Comparison of ENCODE assay signal across 9 cellular contexts in genomic region chr15:44101944-44102343, GRCh38.
DNase-seq lines count a peak whose midpoint lies in the region; ATAC-seq, FAIRE-seq and TF ChIP-seq lines count a peak whose summit lies in the region.
"Had no signal": no experiment of that assay in that cellular context is flagged by ENCODE, and none has a peak within 500 bp of the region (broad histone marks: within the 10 kb centered on the region; RNA-seq: fewer than 3 reads in every experiment).

No MANE protein-coding gene starts in this region.

- no peak for TF ChIP-seq CTCF in AG09319 (IDR thresholded peaks at IDR 0.05; ENCODE audit: low read depth, low read length)
- no peak for TF ChIP-seq CTCF in bronchial epithelial cell (IDR thresholded peaks at IDR 0.05; ENCODE audit: insufficient read depth, low read length, severe bottlenecking)

- no peak for FAIRE-seq in bronchial epithelial cell (lab: Jason Lieb, UNC)

- no peak overlapping the region for H3K4me3 ChIP-seq in MG63
- H3K4me3 ChIP-seq in bronchial epithelial cell (ENCODE audit: low read depth, low read length) = no peak overlapping the region

- H3K27me3 ChIP-seq in MG63 = no peaks in the 10 kb centered on the region
- no peaks in the 10 kb centered on the region for H3K27me3 ChIP-seq in bronchial epithelial cell (ENCODE audit: control insufficient read depth, insufficient read depth, low read length)
- H3K27me3 ChIP-seq in layer of hippocampus (ENCODE audit: control insufficient read depth, insufficient read depth, low read length) = no peaks in the 10 kb centered on the region

- no peaks in the 10 kb centered on the region for H3K9me3 ChIP-seq in MG63

- H3K36me3 ChIP-seq in MG63 (no peaks in the 10 kb centered on the region), bronchial epithelial cell (ENCODE audit: control insufficient read depth, insufficient read depth, low read length) (no peaks in the 10 kb centered on the region)

- H3K27ac ChIP-seq in layer of hippocampus (ENCODE audit: low read depth, low read length) = peak overlapping the region; percentile 90

- DNase-seq in AG09319 (ENCODE audit: extremely low read depth, low read depth) (peak; percentile 46), MG63 (peak; percentile 16), bronchial epithelial cell (ENCODE audit: low read depth) (peak; percentile 84)
- DNase-seq: activated gamma-delta T cell had no signal

- ATAC-seq in HG03469 (IDR thresholded peaks at IDR 0.05; ENCODE audit: unreplicated experiment) (no peak), HG03432 (IDR thresholded peaks at IDR 0.05; ENCODE audit: unreplicated experiment) (no peak), GM21447 (IDR thresholded peaks at IDR 0.05; ENCODE audit: unreplicated experiment) (no peak), GM19395 (IDR thresholded peaks at IDR 0.05; ENCODE audit: unreplicated experiment) (no peak)

Comparison
In these comparisons a context has a peak if more than half of its experiments do, and no peak if none do; other contexts are left out.
1. DNase-seq: peak in every context shown above with its lines; median percentile 84 in bronchial epithelial cell; 46 in AG09319; 16 in MG63.